1 cellular context compared by ENCODE assay signal in genomic region chr17:43324205-43324893, GRCh38.
TF ChIP-seq lines count a peak whose summit lies in the region.

No MANE protein-coding gene starts in this region.

TF ChIP-seq in GM23338, 12 proteins besides CTCF, POLR2A, EP300 and RAD21 (continued from another document):
- TF ChIP-seq, protein P1, sequence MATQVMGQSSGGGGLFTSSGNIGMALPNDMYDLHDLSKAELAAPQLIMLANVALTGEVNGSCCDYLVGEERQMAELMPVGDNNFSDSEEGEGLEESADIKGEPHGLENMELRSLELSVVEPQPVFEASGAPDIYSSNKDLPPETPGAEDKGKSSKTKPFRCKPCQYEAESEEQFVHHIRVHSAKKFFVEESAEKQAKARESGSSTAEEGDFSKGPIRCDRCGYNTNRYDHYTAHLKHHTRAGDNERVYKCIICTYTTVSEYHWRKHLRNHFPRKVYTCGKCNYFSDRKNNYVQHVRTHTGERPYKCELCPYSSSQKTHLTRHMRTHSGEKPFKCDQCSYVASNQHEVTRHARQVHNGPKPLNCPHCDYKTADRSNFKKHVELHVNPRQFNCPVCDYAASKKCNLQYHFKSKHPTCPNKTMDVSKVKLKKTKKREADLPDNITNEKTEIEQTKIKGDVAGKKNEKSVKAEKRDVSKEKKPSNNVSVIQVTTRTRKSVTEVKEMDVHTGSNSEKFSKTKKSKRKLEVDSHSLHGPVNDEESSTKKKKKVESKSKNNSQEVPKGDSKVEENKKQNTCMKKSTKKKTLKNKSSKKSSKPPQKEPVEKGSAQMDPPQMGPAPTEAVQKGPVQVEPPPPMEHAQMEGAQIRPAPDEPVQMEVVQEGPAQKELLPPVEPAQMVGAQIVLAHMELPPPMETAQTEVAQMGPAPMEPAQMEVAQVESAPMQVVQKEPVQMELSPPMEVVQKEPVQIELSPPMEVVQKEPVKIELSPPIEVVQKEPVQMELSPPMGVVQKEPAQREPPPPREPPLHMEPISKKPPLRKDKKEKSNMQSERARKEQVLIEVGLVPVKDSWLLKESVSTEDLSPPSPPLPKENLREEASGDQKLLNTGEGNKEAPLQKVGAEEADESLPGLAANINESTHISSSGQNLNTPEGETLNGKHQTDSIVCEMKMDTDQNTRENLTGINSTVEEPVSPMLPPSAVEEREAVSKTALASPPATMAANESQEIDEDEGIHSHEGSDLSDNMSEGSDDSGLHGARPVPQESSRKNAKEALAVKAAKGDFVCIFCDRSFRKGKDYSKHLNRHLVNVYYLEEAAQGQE (IDR thresholded peaks at IDR 0.05; ENCODE audit: unreplicated experiment) = no peak
- no peak for TF ChIP-seq CREB1 (CRISPR knock-in tag; IDR thresholded peaks at IDR 0.05; ENCODE audit: low read depth)
- no peak for TF ChIP-seq EZH2phosphoT487 (IDR thresholded peaks at IDR 0.05; ENCODE audit: unreplicated experiment)
- TF ChIP-seq, protein P2, sequence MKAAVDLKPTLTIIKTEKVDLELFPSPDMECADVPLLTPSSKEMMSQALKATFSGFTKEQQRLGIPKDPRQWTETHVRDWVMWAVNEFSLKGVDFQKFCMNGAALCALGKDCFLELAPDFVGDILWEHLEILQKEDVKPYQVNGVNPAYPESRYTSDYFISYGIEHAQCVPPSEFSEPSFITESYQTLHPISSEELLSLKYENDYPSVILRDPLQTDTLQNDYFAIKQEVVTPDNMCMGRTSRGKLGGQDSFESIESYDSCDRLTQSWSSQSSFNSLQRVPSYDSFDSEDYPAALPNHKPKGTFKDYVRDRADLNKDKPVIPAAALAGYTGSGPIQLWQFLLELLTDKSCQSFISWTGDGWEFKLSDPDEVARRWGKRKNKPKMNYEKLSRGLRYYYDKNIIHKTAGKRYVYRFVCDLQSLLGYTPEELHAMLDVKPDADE (IDR thresholded peaks at IDR 0.05) = no peak
- no peak for TF ChIP-seq EZH2 (IDR thresholded peaks at IDR 0.05; ENCODE audit: low read depth, unreplicated experiment)
- TF ChIP-seq NANOG (IDR thresholded peaks at IDR 0.05; ENCODE audit: borderline replicate concordance) = no peak
- TF ChIP-seq STAT1 (IDR thresholded peaks at IDR 0.05; ENCODE audit: unreplicated experiment) = no peak
- TF ChIP-seq ZNF331 (CRISPR knock-in tag; IDR thresholded peaks at IDR 0.05; ENCODE audit: low read depth) = no peak
